ENCODE assay signal across 11 cellular contexts in genomic region chr14:71539660-71540285, GRCh38.
A peak's percentile ranks its signal among the peaks of the same experiment; 100 is the strongest.
DNase-seq lines count a peak whose midpoint lies in the region; ATAC-seq and TF ChIP-seq lines count a peak whose summit lies in the region.
"Had no signal": no experiment of that assay in that cellular context is flagged by ENCODE, and none has a peak within 500 bp of the region (broad histone marks: within the 10 kb centered on the region; RNA-seq: fewer than 3 reads in every experiment).

No MANE protein-coding gene starts in this region.

- peaks cover 0 to 51% (median 29%) of the 10 kb centered on the region in 4 donors for H3K4me1 ChIP-seq in stomach

- no peak for ATAC-seq in activated T-cell treated with anti-CD3 and anti-CD28 coated beads, Interleukin-2, amount 50 U/mL, for 72 hours (replicated peaks in 1 of 2)

- DNase-seq in C1 segment of cervical spinal cord (lab: John Stamatoyannopoulos, UW): peak in 8 of 14 donors; percentile 6 to 83 (median 16)
- DNase-seq in NOMO-1 treated with dmso at 0.1 percent for 144 hours (lab: John Stamatoyannopoulos, UW; ENCODE audit: unreplicated experiment): peak; percentile 9
- peak in 9 of 10 donors; percentile 26 to 64 (median 53) for DNase-seq in dorsolateral prefrontal cortex
- no peak for DNase-seq in neural crest cell (ENCODE audit: low read depth, low spot score)
- DNase-seq in stomach: no peak
- no peak for DNase-seq in EL
- DNase-seq in activated T-cell treated with anti-CD3 and anti-CD28 coated beads, Interleukin-2, amount 50 U/mL, for 72 hours: no peak
- DNase-seq in SK-N-DZ (ENCODE audit: low spot score): no peak
- DNase-seq: activated CD8-positive, alpha-beta memory T cell treated with anti-CD3 and anti-CD28 coated beads, Interleukin-2, amount 50 U/mL, for 48 hours; CD4-positive, CD25-positive, alpha-beta regulatory T cell; NCI-H187 treated with DMSO at 0.1 percent for 48 hours had no signal

- no peak for TF ChIP-seq EP300 in stomach (IDR thresholded peaks at IDR 0.05)

- TF ChIP-seq CTCF in dorsolateral prefrontal cortex (IDR thresholded peaks at IDR 0.05 in 54 of 56, conservative IDR thresholded peaks at IDR 0.05 in 2 of 56; ENCODE audit: low read depth in 1 of 56, partially characterized antibody in 56 of 56): peak in 1 of 56 donors; percentile 6
- no peak for TF ChIP-seq CTCF in neural crest cell (conservative IDR thresholded peaks at IDR 0.05)
- TF ChIP-seq CTCF in stomach (IDR thresholded peaks at IDR 0.05): no peak

- 64 to 78% (median 71%) methylated on average over 8 of the region's 8 CpGs for WGBS in stomach, 5 donors

- no peaks in the 10 kb centered on the region for H3K9me3 ChIP-seq in stomach

- no peaks in the 10 kb centered on the region for H3K36me3 Mint-ChIP-seq in neural crest cell (ENCODE audit: low read depth)
- no peaks in the 10 kb centered on the region for H3K36me3 Mint-ChIP-seq in activated T-cell treated with anti-CD3 and anti-CD28 coated beads, Interleukin-2, amount 50 U/mL, for 72 hours (ENCODE audit: insufficient read depth in 2 of 2)
- H3K36me3 Mint-ChIP-seq: CD4-positive, CD25-positive, alpha-beta regulatory T cell had no signal

- peaks cover 35% of the 10 kb centered on the region for H3K4me1 Mint-ChIP-seq in neural crest cell
- peaks cover 12% of the 10 kb centered on the region for H3K4me1 Mint-ChIP-seq in activated T-cell treated with anti-CD3 and anti-CD28 coated beads, Interleukin-2, amount 50 U/mL, for 72 hours (ENCODE audit: low read depth)

- TF ChIP-seq POLR2A in stomach (IDR thresholded peaks at IDR 0.05): no peak

- peak overlapping the region in 55 of 59 donors; percentile 1 to 79 (median 60) for H3K27ac ChIP-seq in dorsolateral prefrontal cortex
- H3K27ac ChIP-seq in stomach: peak overlapping the region in 1 of 5 donors; percentile 37

- H3K27me3 Mint-ChIP-seq in neural crest cell (ENCODE audit: low read depth): no peaks in the 10 kb centered on the region
- H3K27me3 Mint-ChIP-seq in activated T-cell treated with anti-CD3 and anti-CD28 coated beads, Interleukin-2, amount 50 U/mL, for 72 hours (ENCODE audit: low read depth): no peaks in the 10 kb centered on the region
- H3K27me3 Mint-ChIP-seq: CD4-positive, CD25-positive, alpha-beta regulatory T cell had no signal

- peak overlapping the region; percentile 31 for H3K27ac Mint-ChIP-seq in neural crest cell (ENCODE audit: unreplicated experiment)
- no peak overlapping the region for H3K27ac Mint-ChIP-seq in activated T-cell treated with anti-CD3 and anti-CD28 coated beads, Interleukin-2, amount 50 U/mL, for 72 hours

- no peaks in the 10 kb centered on the region for H3K36me3 ChIP-seq in stomach

- H3K4me3 ChIP-seq in dorsolateral prefrontal cortex (peak overlapping the region in 45 of 59 donors; percentile 2 to 54 (median 23)), stomach (no peak overlapping the region)

- H3K9me3 Mint-ChIP-seq in neural crest cell: no peaks in the 10 kb centered on the region
- H3K9me3 Mint-ChIP-seq in activated T-cell treated with anti-CD3 and anti-CD28 coated beads, Interleukin-2, amount 50 U/mL, for 72 hours: no peaks in the 10 kb centered on the region

- H3K27me3 ChIP-seq in dorsolateral prefrontal cortex (no peaks in the 10 kb centered on the region), stomach (no peaks in the 10 kb centered on the region)

- intact Hi-C loops in dorsolateral prefrontal cortex (cut with DNase I) (loop anchor here in 1 of 2 donors (10.0 kb wide), 1 partner anchor 75 kb away; no protein-coding TSS in a partner anchor), stomach (cut with DNase I; ENCODE audit: low total_unique reads) (no loop called here)

- peak overlapping the region; percentile 56 for H3K4me3 Mint-ChIP-seq in neural crest cell
- H3K4me3 Mint-ChIP-seq in activated T-cell treated with anti-CD3 and anti-CD28 coated beads, Interleukin-2, amount 50 U/mL, for 72 hours: no peak overlapping the region
- H3K4me3 Mint-ChIP-seq: CD4-positive, CD25-positive, alpha-beta regulatory T cell had no signal

Comparison
In these comparisons a context has a peak if more than half of its experiments do, and no peak if none do; other contexts are left out.
1. DNase-seq: peak in C1 segment of cervical spinal cord (8 of 14), NOMO-1 treated with dmso at 0.1 percent for 144 hours (single experiment) and dorsolateral prefrontal cortex (9 of 10); none in neural crest cell (single experiment), stomach (single experiment), EL (single experiment), activated T-cell treated with anti-CD3 and anti-CD28 coated beads, Interleukin-2, amount 50 U/mL, for 72 hours (0 of 2) and SK-N-DZ (single experiment).
2. H3K4me3 ChIP-seq: peak in dorsolateral prefrontal cortex (45 of 59); none in stomach (0 of 4).